Comparison of ENCODE assay signal across 8 cellular contexts in genomic region chr13:48303331-48304131, GRCh38. TPM values are rescaled to one million over a fixed set of nuclear protein-coding genes. Genes with fewer than 3 reads are reported as not detected.
DNase-seq lines count a peak whose midpoint lies in the region; ATAC-seq and TF ChIP-seq lines count a peak whose summit lies in the region.

Gene RB1 (plus strand): TSS chr13:48303751. CDS start chr13:48303913, 162 bp downstream.

- H3K4me3 ChIP-seq in DND-41 (ENCODE audit: low read depth in 1 of 2, low read length in 2 of 2) (peak within 1 kb of the TSS; percentile 91 to 93), fibroblast of mammary gland (ENCODE audit: control insufficient read depth, low read depth, low read length) (peak within 1 kb of the TSS; percentile 70)

- H3K27ac ChIP-seq in DND-41 (ENCODE audit: low read length), result peak within 1 kb of the TSS; percentile 93
- H3K27ac ChIP-seq in KOPT-K1 (ENCODE audit: low read depth, low read length, poor library complexity, severe bottlenecking), result peak within 1 kb of the TSS; percentile 97
- peak within 1 kb of the TSS; percentile 99 for H3K27ac ChIP-seq in RWPE1

- POLR2A ChIA-PET in RWPE1 (lab: Yijun Ruan, JAX; ENCODE audit: low non-redundant PET), result interaction anchor here (0.7 kb wide), 1 partner anchor 50 kb away, joined by 7 read pairs; no protein-coding TSS in a partner anchor
- POLR2A ChIA-PET in naive thymus-derived CD8-positive, alpha-beta T cell (lab: Charles Lee), result interaction anchor here (0.7 to 2.1 kb wide), 11 partner anchors 10 to 337 kb away, joined by 3 to 8 read pairs (median 4); partner anchors contain the start of genes ITM2B and MED4

- H3K36me3 ChIP-seq in DND-41 (ENCODE audit: insufficient read depth, low read length) (peaks cover 21% of the 10 kb centered on the region), KOPT-K1 (ENCODE audit: insufficient read depth, low read length) (peaks cover 29% of the 10 kb centered on the region)

- no peaks in the 10 kb centered on the region for H3K27me3 Mint-ChIP-seq in activated T-helper 2 cell treated with anti-CD3 and anti-CD28 coated beads, Interferon-gamma antibody, Interleukin-2, Interleukin-4, amounts not matched to agents 10 μg/mL and 5 μg/mL and 100 μg/mL, durations not matched to agents 14 hours and 24 hours and 36 hours (ENCODE audit: low read depth)
- no peaks in the 10 kb centered on the region for H3K27me3 Mint-ChIP-seq in naive thymus-derived CD8-positive, alpha-beta T cell
- H3K27me3 Mint-ChIP-seq in stimulated activated naive B cell treated with anti-CD40 and anti-IgM and Interleukin-4, amounts not matched to agents 10 μg/mL and 1 μg/mL and 100 μg/mL, for 72 hours, result no peaks in the 10 kb centered on the region

- H3K27ac Mint-ChIP-seq in activated T-helper 2 cell treated with anti-CD3 and anti-CD28 coated beads, Interferon-gamma antibody, Interleukin-2, Interleukin-4, amounts not matched to agents 10 μg/mL and 5 μg/mL and 100 μg/mL, durations not matched to agents 14 hours and 24 hours and 36 hours, result peak within 1 kb of the TSS; percentile 97
- H3K27ac Mint-ChIP-seq in naive thymus-derived CD8-positive, alpha-beta T cell, result peak within 1 kb of the TSS; percentile 94 to 99 (median 98)
- H3K27ac Mint-ChIP-seq in stimulated activated naive B cell treated with anti-CD40 and anti-IgM and Interleukin-4, amounts not matched to agents 10 μg/mL and 1 μg/mL and 100 μg/mL, for 72 hours, result peak within 1 kb of the TSS; percentile 100

- H3K9ac ChIP-seq in DND-41 (ENCODE audit: low read depth, low read length), result peak within 1 kb of the TSS; percentile 91

- peak within 1 kb of the TSS; percentile 99 for H3K4me3 Mint-ChIP-seq in activated T-helper 2 cell treated with anti-CD3 and anti-CD28 coated beads, Interferon-gamma antibody, Interleukin-2, Interleukin-4, amounts not matched to agents 10 μg/mL and 5 μg/mL and 100 μg/mL, durations not matched to agents 14 hours and 24 hours and 36 hours (ENCODE audit: low read depth)
- H3K4me3 Mint-ChIP-seq in naive thymus-derived CD8-positive, alpha-beta T cell, result peak within 1 kb of the TSS; percentile 86 to 99 (median 98)
- H3K4me3 Mint-ChIP-seq in stimulated activated naive B cell treated with anti-CD40 and anti-IgM and Interleukin-4, amounts not matched to agents 10 μg/mL and 1 μg/mL and 100 μg/mL, for 72 hours, result peak within 1 kb of the TSS; percentile 87 to 90

- H3K9me3 ChIP-seq in DND-41 (ENCODE audit: insufficient read depth, low read length, severe bottlenecking), result no peaks in the 10 kb centered on the region
- H3K9me3 ChIP-seq in KOPT-K1 (ENCODE audit: insufficient read depth, low read length, poor library complexity, severe bottlenecking), result no peaks in the 10 kb centered on the region

- peak within 1 kb of the TSS; percentile 71 for H3K4me2 ChIP-seq in DND-41 (ENCODE audit: insufficient read depth, low read length)

- CTCF ChIA-PET in RWPE1 (lab: Yijun Ruan, JAX), result interaction anchor here (0.7 kb wide), 1 partner anchor 1725 kb away, joined by 3 read pairs; no protein-coding TSS in a partner anchor

- peak within 1 kb of the TSS; percentile 77 for H2AFZ ChIP-seq in DND-41 (ENCODE audit: low read depth, low read length)

- peaks cover 38% of the 10 kb centered on the region for H3K36me3 Mint-ChIP-seq in activated T-helper 2 cell treated with anti-CD3 and anti-CD28 coated beads, Interferon-gamma antibody, Interleukin-2, Interleukin-4, amounts not matched to agents 10 μg/mL and 5 μg/mL and 100 μg/mL, durations not matched to agents 14 hours and 24 hours and 36 hours (ENCODE audit: low read depth)
- H3K36me3 Mint-ChIP-seq in naive thymus-derived CD8-positive, alpha-beta T cell, result peaks cover 0 to 16% (median 4%) of the 10 kb centered on the region in 3 donors
- H3K36me3 Mint-ChIP-seq in stimulated activated naive B cell treated with anti-CD40 and anti-IgM and Interleukin-4, amounts not matched to agents 10 μg/mL and 1 μg/mL and 100 μg/mL, for 72 hours, result peaks cover 24 to 27% of the 10 kb centered on the region in 2 donors

- no peaks in the 10 kb centered on the region for H3K9me3 Mint-ChIP-seq in activated T-helper 2 cell treated with anti-CD3 and anti-CD28 coated beads, Interferon-gamma antibody, Interleukin-2, Interleukin-4, amounts not matched to agents 10 μg/mL and 5 μg/mL and 100 μg/mL, durations not matched to agents 14 hours and 24 hours and 36 hours
- no peaks in the 10 kb centered on the region for H3K9me3 Mint-ChIP-seq in naive thymus-derived CD8-positive, alpha-beta T cell
- no peaks in the 10 kb centered on the region for H3K9me3 Mint-ChIP-seq in stimulated activated naive B cell treated with anti-CD40 and anti-IgM and Interleukin-4, amounts not matched to agents 10 μg/mL and 1 μg/mL and 100 μg/mL, for 72 hours

- peak; percentile 22 for TF ChIP-seq CTCF in DND-41 (IDR thresholded peaks at IDR 0.05; ENCODE audit: borderline replicate concordance, extremely low read depth, low read length, poor library complexity, severe bottlenecking)
- TF ChIP-seq CTCF in RWPE1 (conservative IDR thresholded peaks at IDR 0.05; ENCODE audit: low read depth), result no peak
- TF ChIP-seq CTCF in fibroblast of mammary gland (conservative IDR thresholded peaks at IDR 0.05; ENCODE audit: control insufficient read depth, insufficient read depth, low read depth, low read length), result no peak

- intact Hi-C loops in activated T-helper 2 cell treated with anti-CD3 and anti-CD28 coated beads, Interferon-gamma antibody, Interleukin-2, Interleukin-4, amounts not matched to agents 10 μg/mL and 5 μg/mL and 100 μg/mL, durations not matched to agents 14 hours and 24 hours and 36 hours (cut with micrococcal nuclease), result loop anchor here (1.0 to 5.0 kb wide), 5 partner anchors 69 to 266 kb away; partner anchors contain the start of gene NUDT15

- H3K79me2 ChIP-seq in DND-41 (ENCODE audit: insufficient read depth, low read length), result peaks cover 63% of the 10 kb centered on the region

- H4K20me1 ChIP-seq in DND-41 (ENCODE audit: insufficient read depth, low read length), result peaks cover 9% of the 10 kb centered on the region; the same call in 1 of the 2 replicates

- H3K4me1 Mint-ChIP-seq in activated T-helper 2 cell treated with anti-CD3 and anti-CD28 coated beads, Interferon-gamma antibody, Interleukin-2, Interleukin-4, amounts not matched to agents 10 μg/mL and 5 μg/mL and 100 μg/mL, durations not matched to agents 14 hours and 24 hours and 36 hours (ENCODE audit: low read depth), result peaks cover 27% of the 10 kb centered on the region
- peaks cover 16 to 48% (median 31%) of the 10 kb centered on the region in 4 donors for H3K4me1 Mint-ChIP-seq in naive thymus-derived CD8-positive, alpha-beta T cell
- H3K4me1 Mint-ChIP-seq in stimulated activated naive B cell treated with anti-CD40 and anti-IgM and Interleukin-4, amounts not matched to agents 10 μg/mL and 1 μg/mL and 100 μg/mL, for 72 hours, result peaks cover 14 to 37% of the 10 kb centered on the region in 2 donors

- H3K27me3 ChIP-seq in DND-41 (ENCODE audit: insufficient read depth, low read length, poor library complexity), result no peaks in the 10 kb centered on the region

- DNase-seq in DND-41 (peak; percentile 92), RWPE1 (ENCODE audit: low spot score) (peak; percentile 89), fibroblast of mammary gland (ENCODE audit: low read depth) (peak; percentile 90)
- peak; percentile 89 for DNase-seq in activated T-helper 2 cell treated with anti-CD3 and anti-CD28 coated beads, Interferon-gamma antibody, Interleukin-2, Interleukin-4, amounts not matched to agents 10 μg/mL and 5 μg/mL and 100 μg/mL, durations not matched to agents 14 hours and 24 hours and 36 hours (ENCODE audit: low spot score)
- DNase-seq in naive thymus-derived CD8-positive, alpha-beta T cell, result peak; percentile 86 to 94 (median 90)
- peak; percentile 90 for DNase-seq in stimulated activated naive B cell treated with anti-CD40 and anti-IgM and Interleukin-4, amounts not matched to agents 10 μg/mL and 1 μg/mL and 100 μg/mL, for 72 hours

- H3K4me1 ChIP-seq in DND-41 (ENCODE audit: insufficient read depth, low read length), result peaks cover 32% of the 10 kb centered on the region

- ATAC-seq in DND-41 (ENCODE audit: insufficient read depth, low read depth) (peak; percentile 82), GM21825 (IDR thresholded peaks at IDR 0.05; ENCODE audit: unreplicated experiment) (peak; percentile 71)
- ATAC-seq in naive thymus-derived CD8-positive, alpha-beta T cell, result peak; percentile 79
- peak; percentile 73 to 76 for ATAC-seq in stimulated activated naive B cell treated with anti-CD40 and anti-IgM and Interleukin-4, amounts not matched to agents 10 μg/mL and 1 μg/mL and 100 μg/mL, for 72 hours (replicated peaks)

RNA-seq across cellular contexts. Expression of gene RB1, which starts in this region (rescaled TPM):
- 27.1 and 28.0 TPM in 2 replicates for total RNA-seq in activated T-helper 2 cell treated with anti-CD3 and anti-CD28 coated beads, Interferon-gamma antibody, Interleukin-2, Interleukin-4, amounts not matched to agents 10 μg/mL and 5 μg/mL and 100 μg/mL, durations not matched to agents 14 hours and 24 hours and 36 hours
- total RNA-seq in naive thymus-derived CD8-positive, alpha-beta T cell, result 10 to 100 TPM; 27.3 to 32.6 TPM
- 10 to 100 TPM; 11.9 to 18.0 (median 12.5) TPM for polyA plus RNA-seq in naive thymus-derived CD8-positive, alpha-beta T cell

Comparison
In these comparisons a context has a peak if more than half of its experiments do, and no peak if none do; other contexts are left out.
1. Peak in every context shown above with its lines: DNase-seq, ATAC-seq, H3K4me3 ChIP-seq and H3K27ac ChIP-seq.